22 cellular contexts compared by ENCODE assay signal in the genomic region with DNA sequence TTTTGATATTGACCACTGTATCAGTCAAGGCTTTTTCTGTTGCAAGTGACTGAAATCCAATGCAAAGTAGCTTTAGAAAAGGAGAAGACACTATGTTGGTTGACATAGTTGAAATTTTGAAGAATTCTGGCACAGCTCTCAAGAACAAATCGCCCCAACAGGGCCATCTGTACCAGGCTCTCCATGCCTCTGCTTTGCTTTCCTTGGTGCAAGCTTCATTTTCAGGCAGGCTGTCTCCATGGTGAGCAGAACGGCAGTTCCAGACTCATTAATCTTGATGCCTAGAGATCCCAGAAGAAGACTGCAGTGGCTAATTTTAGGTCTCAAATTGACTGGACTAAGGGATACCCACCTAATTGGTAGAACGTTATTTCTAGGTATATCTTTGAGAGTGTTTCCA.
"Had no signal": no experiment of that assay in that cellular context is flagged by ENCODE, and none has a peak within 500 bp of the region (broad histone marks: within the 10 kb centered on the region; RNA-seq: fewer than 3 reads in every experiment).

No MANE protein-coding gene starts in this region.

- H3K27ac ChIP-seq: HL-60, KMS-11, RWPE1 had no signal

- H3K4me3 ChIP-seq: K562 had no signal

- DNase-seq: Kasumi-1, MV-4-11, NCI-H1048, NCI-H1417 treated with DMSO at 0.1 percent for 48 hours, NCI-H146, NCI-H1694 treated with DMSO at 0.1 percent for 48 hours, NCI-H1930, NCI-H2107, NCI-H345, NCI-H524, NCI-H526 treated with DMSO at 0.1 percent for 48 hours, NCI-H774, PC-3, SHP77, SK-N-SH, SW 1271, T-cell had no signal

- H3K9me2 ChIP-seq: SK-N-SH had no signal

- H3K4me2 ChIP-seq: KMS-11, SK-N-SH had no signal

- ATAC-seq: K562, Panc1, PC-3, T-cell had no signal

- H3K9ac ChIP-seq: KMS-11, SK-N-SH had no signal

- H3K9me3 ChIP-seq: SK-N-SH had no signal
